ENCODE assay signal across 1 cellular context in genomic region chr6:125981566-125982185, GRCh38.
TF ChIP-seq lines count a peak whose summit lies in the region.

No MANE protein-coding gene starts in this region.

TF ChIP-seq in IMR-90, 13 proteins besides CTCF, POLR2A, EP300 and RAD21:
- no peak for TF ChIP-seq FOS (IDR thresholded peaks at IDR 0.05; ENCODE audit: low read depth, low read length)
- TF ChIP-seq RFX5 (IDR thresholded peaks at IDR 0.05; ENCODE audit: low read depth, low read length): no peak
- TF ChIP-seq USF2 (IDR thresholded peaks at IDR 0.05; ENCODE audit: low read depth, low read length): no peak
- TF ChIP-seq ELK1 (IDR thresholded peaks at IDR 0.05; ENCODE audit: borderline replicate concordance, low read depth, low read length): no peak
- TF ChIP-seq MAZ (IDR thresholded peaks at IDR 0.05; ENCODE audit: borderline replicate concordance, low read depth, low read length): no peak
- TF ChIP-seq NFE2L2 (IDR thresholded peaks at IDR 0.05; ENCODE audit: low read depth, low read length): no peak
- no peak for TF ChIP-seq MXI1 (IDR thresholded peaks at IDR 0.05; ENCODE audit: borderline replicate concordance, low read depth, low read length)
- TF ChIP-seq CEBPB (IDR thresholded peaks at IDR 0.05; ENCODE audit: low read depth, low read length): no peak
- no peak for TF ChIP-seq BHLHE40 (IDR thresholded peaks at IDR 0.05; ENCODE audit: low read depth, low read length)
- TF ChIP-seq SMC3 (IDR thresholded peaks at IDR 0.05; ENCODE audit: low read depth, low read length): no peak
- TF ChIP-seq CHD1 (IDR thresholded peaks at IDR 0.05; ENCODE audit: low read depth, low read length): no peak
- TF ChIP-seq RCOR1 (IDR thresholded peaks at IDR 0.05; ENCODE audit: insufficient replicate concordance, low read length): no peak
- no peak for TF ChIP-seq MAFK (IDR thresholded peaks at IDR 0.05; ENCODE audit: low read depth, low read length)
